8 cellular contexts compared by ENCODE assay signal in genomic region chr6:75563032-75563431, GRCh38. TPM values are rescaled to one million over a fixed set of nuclear protein-coding genes. Genes with fewer than 3 reads are reported as not detected.
DNase-seq lines count a peak whose midpoint lies in the region; ATAC-seq and TF ChIP-seq lines count a peak whose summit lies in the region.

No MANE protein-coding gene starts in this region.

- no peaks in the 10 kb centered on the region for H3K27me3 ChIP-seq in right lobe of liver
- no peaks in the 10 kb centered on the region for H3K27me3 ChIP-seq in dorsolateral prefrontal cortex

- no peaks in the 10 kb centered on the region for H3K9me3 ChIP-seq in right lobe of liver

- no peak overlapping the region for H3K27ac Mint-ChIP-seq in activated CD4-positive, alpha-beta T cell treated with anti-CD3 and anti-CD28 coated beads, Interleukin-2, amount 10 ng/mL, durations not matched to agents 24 days and 14 days

- H3K4me1 Mint-ChIP-seq in activated CD4-positive, alpha-beta T cell treated with anti-CD3 and anti-CD28 coated beads, Interleukin-2, amount 10 ng/mL, durations not matched to agents 24 days and 14 days: no peaks in the 10 kb centered on the region

- H3K4me3 Mint-ChIP-seq in activated CD4-positive, alpha-beta T cell treated with anti-CD3 and anti-CD28 coated beads, Interleukin-2, amount 10 ng/mL, durations not matched to agents 24 days and 14 days: no peak overlapping the region

- H3K27ac ChIP-seq in right lobe of liver: no peak overlapping the region
- no peak overlapping the region for H3K27ac ChIP-seq in dorsolateral prefrontal cortex

- intact Hi-C loops in activated CD4-positive, alpha-beta T cell treated with anti-CD3 and anti-CD28 coated beads, Interleukin-2, amount 10 ng/mL, durations not matched to agents 24 days and 14 days (cut with micrococcal nuclease): no loop called here
- intact Hi-C loops in right lobe of liver (cut with DNase I): no loop called here
- intact Hi-C loops in dorsolateral prefrontal cortex (cut with DNase I): no loop called here
- intact Hi-C loops in lower leg skin (cut with DNase I; ENCODE audit: low total_unique reads): no loop called here

- no peaks in the 10 kb centered on the region for H3K36me3 ChIP-seq in right lobe of liver

- H3K9me3 Mint-ChIP-seq in activated CD4-positive, alpha-beta T cell treated with anti-CD3 and anti-CD28 coated beads, Interleukin-2, amount 10 ng/mL, durations not matched to agents 24 days and 14 days: peaks cover 15% of the 10 kb centered on the region

- H3K4me1 ChIP-seq in right lobe of liver: no peaks in the 10 kb centered on the region

- H3K27me3 Mint-ChIP-seq in activated CD4-positive, alpha-beta T cell treated with anti-CD3 and anti-CD28 coated beads, Interleukin-2, amount 10 ng/mL, durations not matched to agents 24 days and 14 days: peaks cover 39% of the 10 kb centered on the region

- TF ChIP-seq POLR2A in right lobe of liver (IDR thresholded peaks at IDR 0.05) (no peak), lower leg skin (IDR thresholded peaks at IDR 0.05) (no peak)

- H3K4me3 ChIP-seq in Jurkat, Clone E6-1 (ENCODE audit: low read length): no peak overlapping the region
- H3K4me3 ChIP-seq in right lobe of liver (no peak overlapping the region), dorsolateral prefrontal cortex (no peak overlapping the region), lower leg skin (ENCODE audit: low read depth, poor library complexity, severe bottlenecking) (no peak overlapping the region)

- peak in 3 of 4 donors; percentile 22 to 36 (median 22) for TF ChIP-seq CTCF in right lobe of liver (IDR thresholded peaks at IDR 0.05)
- TF ChIP-seq CTCF in dorsolateral prefrontal cortex (IDR thresholded peaks at IDR 0.05 in 54 of 56, conservative IDR thresholded peaks at IDR 0.05 in 2 of 56; ENCODE audit: low read depth in 1 of 56, partially characterized antibody in 56 of 56): no peak
- TF ChIP-seq CTCF in lower leg skin (IDR thresholded peaks at IDR 0.05): no peak

- DNase-seq in NCI-H748 (lab: John Stamatoyannopoulos, UW; ENCODE audit: unreplicated experiment) (peak; percentile 57), NCI-H748 treated with DMSO at 0.1 percent for 48 hours (lab: John Stamatoyannopoulos, UW) (no peak), right lobe of liver (no peak), dorsolateral prefrontal cortex (no peak), lower leg skin (ENCODE audit: low spot score in 2 of 2) (no peak)
- peak; percentile 27 for DNase-seq in Jurkat, Clone E6-1 (ENCODE audit: low read depth, low spot score)
- peak; percentile 69 for DNase-seq in activated CD4-positive, alpha-beta T cell treated with anti-CD3 and anti-CD28 coated beads, Interleukin-2, amount 10 ng/mL, durations not matched to agents 24 days and 14 days

- ATAC-seq in GM21526 (IDR thresholded peaks at IDR 0.05; ENCODE audit: low FRiP score, unreplicated experiment): peak; percentile 91
- ATAC-seq in right lobe of liver: peak; percentile 21 to 63 (median 44)

- 20% methylated on average over 1 of the region's 1 CpG for WGBS in right lobe of liver (ENCODE audit: insufficient coverage, low coverage, low lambda C conversion rate, missing lambda C conversion rate)
- 67 to 93% methylated on average over 1 of the region's 1 CpG for WGBS in lower leg skin, 2 donors

- H3K36me3 Mint-ChIP-seq in activated CD4-positive, alpha-beta T cell treated with anti-CD3 and anti-CD28 coated beads, Interleukin-2, amount 10 ng/mL, durations not matched to agents 24 days and 14 days (ENCODE audit: low read depth): peaks cover 3% of the 10 kb centered on the region

RNA-seq across cellular contexts. Expression of gene SENP6, which starts 38.6 kb away (rescaled TPM):
- 36.9 TPM for polyA plus RNA-seq in Jurkat, Clone E6-1 (2012; ENCODE audit: insufficient read depth, insufficient read length)
- total RNA-seq in activated CD4-positive, alpha-beta T cell treated with anti-CD3 and anti-CD28 coated beads, Interleukin-2, amount 10 ng/mL, durations not matched to agents 24 days and 14 days: 76.7 and 79.4 TPM in 2 replicates
- total RNA-seq in right lobe of liver (10 to 100 TPM; 21.8 to 43.4 (median 31.6) TPM), dorsolateral prefrontal cortex (100 to 1,000 TPM in 119 of 120 experiments, 10 to 100 TPM in 1; 99.6 to 164 (median 131) TPM), lower leg skin (10 to 100 TPM; 55.4 to 80.0 (median 63.1) TPM)

Comparison
In these comparisons a context has a peak if more than half of its experiments do, and no peak if none do; other contexts are left out.
1. DNase-seq: peak in NCI-H748 (single experiment), Jurkat, Clone E6-1 (single experiment) and activated CD4-positive, alpha-beta T cell treated with anti-CD3 and anti-CD28 coated beads, Interleukin-2, amount 10 ng/mL, durations not matched to agents 24 days and 14 days (single experiment); none in NCI-H748 treated with DMSO at 0.1 percent for 48 hours (single experiment), right lobe of liver (0 of 3), dorsolateral prefrontal cortex (0 of 10) and lower leg skin (0 of 2).
2. CTCF ChIP-seq: peak in right lobe of liver (3 of 4); none in dorsolateral prefrontal cortex (0 of 56) and lower leg skin (0 of 3).